Comparison of ENCODE assay signal across 22 cellular contexts in the genomic region with DNA sequence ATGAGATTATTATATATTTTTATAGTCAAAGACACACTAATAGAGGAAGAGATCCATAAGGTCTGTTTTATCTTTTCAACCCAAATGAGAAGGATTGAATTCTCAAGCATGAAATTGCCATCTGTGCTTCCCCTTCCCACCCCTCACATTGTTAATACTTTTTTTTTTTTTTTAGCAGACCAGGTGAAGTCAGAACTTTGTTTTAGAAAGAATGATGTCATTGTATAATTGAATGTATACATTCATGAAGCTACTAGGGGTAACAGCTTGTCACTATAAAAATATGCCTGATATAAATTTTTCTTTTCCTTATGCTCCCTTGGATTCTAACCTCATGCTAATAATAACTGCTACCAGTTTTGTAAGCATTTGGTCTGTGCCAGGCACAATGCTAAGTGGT.
DNase-seq lines count a peak whose midpoint lies in the region; ATAC-seq, FAIRE-seq and TF ChIP-seq lines count a peak whose summit lies in the region.
"Had no signal": no experiment of that assay in that cellular context is flagged by ENCODE, and none has a peak within 500 bp of the region (broad histone marks: within the 10 kb centered on the region; RNA-seq: fewer than 3 reads in every experiment).

No MANE protein-coding gene starts in this region.

- H3K36me3 ChIP-seq in HepG2 (replicated peaks in 1 of 2; ENCODE audit: control insufficient read depth in 1 of 2, insufficient read depth in 2 of 2, low read length in 2 of 2) (no peaks in the 10 kb centered on the region), right lobe of liver (no peaks in the 10 kb centered on the region), SJCRH30 (no peaks in the 10 kb centered on the region)
- H3K36me3 ChIP-seq: BLaER1 treated with 17β-estradiol and CSF1 and Interleukin-3, amounts not matched to agents 10 nM and 100 nM had no signal

- no peak overlapping the region for H3K4me3 ChIP-seq in HepG2 (replicated peaks in 1 of 3; ENCODE audit: insufficient read depth in 1 of 3, low read depth in 2 of 3, low read length in 3 of 3)
- no peak overlapping the region for H3K4me3 ChIP-seq in right lobe of liver
- H3K4me3 ChIP-seq in SJCRH30 = no peak overlapping the region
- H3K4me3 ChIP-seq: A549; BLaER1 treated with 17β-estradiol and CSF1 and Interleukin-3, amounts not matched to agents 10 nM and 100 nM had no signal

- intact Hi-C loops in HepG2 (cut with micrococcal nuclease; ENCODE audit: unreplicated experiment) = no loop called here
- intact Hi-C loops in right lobe of liver (cut with DNase I) = no loop called here

- H3K4me2 ChIP-seq in HepG2 (ENCODE audit: low read depth, low read length) = no peak overlapping the region
- H3K4me2 ChIP-seq: A549; BLaER1 treated with 17β-estradiol and CSF1 and Interleukin-3, amounts not matched to agents 10 nM and 100 nM had no signal

- no peak for TF ChIP-seq RAD21 in HepG2 (CRISPR knock-in tag; IDR thresholded peaks at IDR 0.05)

- BruUV-seq in HepG2 (replicated peaks; lab: Mats Ljungman, UMichigan) = no TSS peak

- H3K27ac ChIP-seq in HepG2 (ENCODE audit: extremely low read length, insufficient read depth, low read length) (no peak overlapping the region), right lobe of liver (no peak overlapping the region), SJCRH30 (peak overlapping the region; percentile 87)
- H3K27ac ChIP-seq: 22Rv1; A549; BLaER1 treated with 17β-estradiol and CSF1 and Interleukin-3, amounts not matched to agents 10 nM and 100 nM; C4-2B had no signal

- POLR2A ChIA-PET in HepG2 (lab: Yijun Ruan, JAX) = no interaction called here

- no peaks in the 10 kb centered on the region for H3K79me2 ChIP-seq in HepG2 (ENCODE audit: insufficient read depth, low read length)

- H3K27me3 ChIP-seq in HepG2 (ENCODE audit: control insufficient read depth in 1 of 2, insufficient read depth in 2 of 2, low read length in 2 of 2) (no peaks in the 10 kb centered on the region), right lobe of liver (no peaks in the 10 kb centered on the region), SJCRH30 (no peaks in the 10 kb centered on the region)
- H3K27me3 ChIP-seq: BLaER1 treated with 17β-estradiol and CSF1 and Interleukin-3, amounts not matched to agents 10 nM and 100 nM had no signal

- H3K4me1 ChIP-seq in HepG2 (ENCODE audit: insufficient read depth, low read length) (no peaks in the 10 kb centered on the region), right lobe of liver (no peaks in the 10 kb centered on the region), SJCRH30 (peaks cover 20% of the 10 kb centered on the region)
- H3K4me1 ChIP-seq: A549; BLaER1 treated with 17β-estradiol and CSF1 and Interleukin-3, amounts not matched to agents 10 nM and 100 nM; Caco-2 had no signal

- CTCF ChIA-PET in HepG2 (lab: Yijun Ruan, JAX; ENCODE audit: low intra/inter-chr PET ratio, low total read pairs) = no interaction called here

- in situ Hi-C loops in HepG2 (cut with HindIII; ENCODE audit: extremely low pct_ligation_motif_present, low pct_unique_long_range_greater_than_20kb) = no loop called here

- no peak for DNase-seq in HepG2 (ENCODE audit: low spot score)
- no peak for DNase-seq in right lobe of liver
- peak; percentile 68 for DNase-seq in NCI-H2171 treated with DMSO at 0.1 percent for 48 hours (lab: John Stamatoyannopoulos, UW)
- DNase-seq in SJCRH30 = peak in 1 of 2 experiments; percentile 66
- DNase-seq in NOMO-1 treated with dmso at 0.1 percent for 144 hours (lab: John Stamatoyannopoulos, UW; ENCODE audit: unreplicated experiment) = no peak
- no peak for DNase-seq in germinal center (ENCODE audit: low spot score)
- DNase-seq: AML-193; Caco-2; Calu3; CD4-positive, alpha-beta T cell; CD8-positive, alpha-beta T cell; DMS79 treated with DMSO at 0.1 percent for 48 hours; GF-D8 had no signal

- no peaks in the 10 kb centered on the region for H4K20me1 ChIP-seq in HepG2 (ENCODE audit: insufficient read depth, low read length)
- H4K20me1 ChIP-seq: BLaER1 treated with 17β-estradiol and CSF1 and Interleukin-3, amounts not matched to agents 10 nM and 100 nM had no signal

- H3K9ac ChIP-seq in HepG2 (ENCODE audit: insufficient read depth, low read depth, low read length) = no peak overlapping the region
- H3K9ac ChIP-seq: BLaER1 treated with 17β-estradiol and CSF1 and Interleukin-3, amounts not matched to agents 10 nM and 100 nM had no signal

- H2AFZ ChIP-seq in HepG2 (ENCODE audit: low read length) = no peak overlapping the region

- TF ChIP-seq POLR2A in HepG2 (IDR thresholded peaks at IDR 0.05; ENCODE audit: insufficient read depth in 1 of 2, low read depth in 2 of 2, low read length in 2 of 2) = no peak
- no peak for TF ChIP-seq POLR2A in right lobe of liver (IDR thresholded peaks at IDR 0.05)

- TF ChIP-seq EP300 in HepG2 (IDR thresholded peaks at IDR 0.05; ENCODE audit: low read depth in 2 of 2, low read length in 2 of 2) (no peak), HepG2 (CRISPR knock-in tag; IDR thresholded peaks at IDR 0.05; ENCODE audit: borderline replicate concordance) (no peak)

- no peak for TF ChIP-seq CTCF in HepG2 (CRISPR knock-in tag; IDR thresholded peaks at IDR 0.05)
- TF ChIP-seq CTCF in right lobe of liver (IDR thresholded peaks at IDR 0.05) = no peak

- no peak for FAIRE-seq in HepG2 (lab: Jason Lieb, UNC)
- FAIRE-seq: A549, D721Med, G401.6, GM12891, GM19239 had no signal

- H3K9me3 ChIP-seq in HepG2 (ENCODE audit: low read length) (no peaks in the 10 kb centered on the region), right lobe of liver (no peaks in the 10 kb centered on the region), SJCRH30 (replicated peaks) (no peaks in the 10 kb centered on the region)
- H3K9me3 ChIP-seq: A549, Caco-2 had no signal

- no peak for ATAC-seq in HepG2
- no peak for ATAC-seq in right lobe of liver
- no peak for ATAC-seq in HG03378 (IDR thresholded peaks at IDR 0.05; ENCODE audit: unreplicated experiment)
- ATAC-seq: A549; CD8-positive, alpha-beta T cell had no signal

TF ChIP-seq in HepG2, 621 proteins besides CTCF, POLR2A, EP300 and RAD21:
- no peak for TF ChIP-seq HMG20A (CRISPR knock-in tag; IDR thresholded peaks at IDR 0.05; ENCODE audit: borderline replicate concordance)
- TF ChIP-seq, protein P1, sequence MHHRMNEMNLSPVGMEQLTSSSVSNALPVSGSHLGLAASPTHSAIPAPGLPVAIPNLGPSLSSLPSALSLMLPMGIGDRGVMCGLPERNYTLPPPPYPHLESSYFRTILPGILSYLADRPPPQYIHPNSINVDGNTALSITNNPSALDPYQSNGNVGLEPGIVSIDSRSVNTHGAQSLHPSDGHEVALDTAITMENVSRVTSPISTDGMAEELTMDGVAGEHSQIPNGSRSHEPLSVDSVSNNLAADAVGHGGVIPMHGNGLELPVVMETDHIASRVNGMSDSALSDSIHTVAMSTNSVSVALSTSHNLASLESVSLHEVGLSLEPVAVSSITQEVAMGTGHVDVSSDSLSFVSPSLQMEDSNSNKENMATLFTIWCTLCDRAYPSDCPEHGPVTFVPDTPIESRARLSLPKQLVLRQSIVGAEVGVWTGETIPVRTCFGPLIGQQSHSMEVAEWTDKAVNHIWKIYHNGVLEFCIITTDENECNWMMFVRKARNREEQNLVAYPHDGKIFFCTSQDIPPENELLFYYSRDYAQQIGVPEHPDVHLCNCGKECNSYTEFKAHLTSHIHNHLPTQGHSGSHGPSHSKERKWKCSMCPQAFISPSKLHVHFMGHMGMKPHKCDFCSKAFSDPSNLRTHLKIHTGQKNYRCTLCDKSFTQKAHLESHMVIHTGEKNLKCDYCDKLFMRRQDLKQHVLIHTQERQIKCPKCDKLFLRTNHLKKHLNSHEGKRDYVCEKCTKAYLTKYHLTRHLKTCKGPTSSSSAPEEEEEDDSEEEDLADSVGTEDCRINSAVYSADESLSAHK (CRISPR knock-in tag; IDR thresholded peaks at IDR 0.05; ENCODE audit: borderline replicate concordance) = no peak
- no peak for TF ChIP-seq HES4 (CRISPR knock-in tag; IDR thresholded peaks at IDR 0.05; ENCODE audit: borderline replicate concordance)
- no peak for TF ChIP-seq KAT2B (IDR thresholded peaks at IDR 0.05; ENCODE audit: borderline replicate concordance, low read depth, low read length)
- TF ChIP-seq PCBP2 (optimal IDR thresholded peaks at IDR 0.05; ENCODE audit: low read depth, low read length, poor library complexity, severe bottlenecking) = no peak
- peak; percentile 90 for TF ChIP-seq ATF7 (IDR thresholded peaks at IDR 0.05)
- no peak for TF ChIP-seq ATF7 (CRISPR knock-in tag; IDR thresholded peaks at IDR 0.05)
